22 cellular contexts compared by ENCODE assay signal in the genomic region with DNA sequence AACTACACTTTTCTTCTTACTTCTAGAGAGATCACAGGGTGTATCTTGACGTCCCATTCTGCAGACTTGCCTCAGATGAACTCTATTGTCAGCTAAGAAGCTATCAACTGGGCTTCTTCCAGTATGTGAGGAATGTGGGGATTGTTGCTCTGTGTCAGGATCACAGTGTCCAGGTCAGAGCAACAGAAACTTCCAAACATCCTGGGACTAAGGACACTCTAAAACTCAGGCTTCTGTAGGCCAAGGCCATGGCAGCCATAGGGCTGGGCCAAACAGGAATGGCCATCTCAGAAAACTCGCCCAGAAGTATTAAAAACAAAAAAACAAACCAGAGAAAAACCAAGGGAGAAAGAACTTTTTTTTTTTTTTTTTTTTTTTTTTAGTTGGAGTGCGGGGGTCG.
"Had no signal": no experiment of that assay in that cellular context is flagged by ENCODE, and none has a peak within 500 bp of the region (broad histone marks: within the 10 kb centered on the region; RNA-seq: fewer than 3 reads in every experiment).

No MANE protein-coding gene starts in this region.

- H3K27me3 Mint-ChIP-seq: memory B cell; progenitor cell of endocrine pancreas; stimulated activated naive B cell treated with anti-CD40 and anti-IgM and Interleukin-4, amounts not matched to agents 10 μg/mL and 1 μg/mL and 100 μg/mL, for 72 hours; stimulated activated naive CD8-positive, alpha-beta T cell treated with anti-CD3 and anti-CD28 coated beads, Interleukin-15, amount 100 ng/mL, for 72 hours had no signal

- H3K27ac Mint-ChIP-seq: memory B cell; naive thymus-derived CD4-positive, alpha-beta T cell; progenitor cell of endocrine pancreas; stimulated activated naive B cell treated with anti-CD40 and anti-IgM and Interleukin-4, amounts not matched to agents 10 μg/mL and 1 μg/mL and 100 μg/mL, for 72 hours; stimulated activated naive CD8-positive, alpha-beta T cell treated with anti-CD3 and anti-CD28 coated beads, Interleukin-15, amount 100 ng/mL, for 72 hours had no signal

- H3K4me1 Mint-ChIP-seq: central memory CD8-positive, alpha-beta T cell; memory B cell; naive thymus-derived CD4-positive, alpha-beta T cell; stimulated activated naive CD8-positive, alpha-beta T cell treated with anti-CD3 and anti-CD28 coated beads, Interleukin-15, amount 100 ng/mL, for 72 hours had no signal

- DNase-seq: cortex of kidney; dorsolateral prefrontal cortex; effector CD8-positive, alpha-beta T cell; foreskin fibroblast; islet precursor cell; lower lobe of right lung; naive thymus-derived CD4-positive, alpha-beta T cell; pancreas; right lobe of liver; stimulated activated CD4-positive, alpha-beta T cell treated with anti-CD3 and anti-CD28 coated beads, Interleukin-2, amount 100 ng/mL, for 24 hours; stimulated activated CD4-positive, alpha-beta T cell treated with anti-CD3 and anti-CD28 coated beads, Interleukin-4, amount 100 ng/mL, for 4 hours; stimulated activated naive B cell treated with anti-CD40 and anti-IgM and Interleukin-4, amounts not matched to agents 10 μg/mL and 1 μg/mL and 100 μg/mL, for 72 hours; stimulated activated naive CD8-positive, alpha-beta T cell treated with anti-CD3 and anti-CD28 coated beads, Interleukin-15, amount 100 ng/mL, for 72 hours; transverse colon had no signal

- H3K36me3 Mint-ChIP-seq: memory B cell; stimulated activated naive B cell treated with anti-CD40 and anti-IgM and Interleukin-4, amounts not matched to agents 10 μg/mL and 1 μg/mL and 100 μg/mL, for 72 hours had no signal

- H3K4me3 ChIP-seq: dorsolateral prefrontal cortex, gastroesophageal sphincter, lower lobe of right lung, pancreas, right lobe of liver, skin epidermis, thoracic aorta, transverse colon had no signal

- H3K27me3 ChIP-seq: gastroesophageal sphincter, pancreas, right lobe of liver, transverse colon had no signal

- H3K36me3 ChIP-seq: gastroesophageal sphincter, lower lobe of right lung, pancreas, right lobe of liver, thoracic aorta, transverse colon had no signal

- H3K27ac ChIP-seq: dorsolateral prefrontal cortex, gastroesophageal sphincter, lower lobe of right lung, pancreas, right lobe of liver, skin epidermis, thoracic aorta, transverse colon had no signal

- ATAC-seq: esophagus mucosa; gastroesophageal sphincter; left lobe of liver; lower lobe of right lung; naive thymus-derived CD4-positive, alpha-beta T cell; pancreas; stimulated activated naive B cell treated with anti-CD40 and anti-IgM and Interleukin-4, amounts not matched to agents 10 μg/mL and 1 μg/mL and 100 μg/mL, for 72 hours; stimulated activated naive CD8-positive, alpha-beta T cell treated with anti-CD3 and anti-CD28 coated beads, Interleukin-15, amount 100 ng/mL, for 72 hours had no signal

- H3K4me1 ChIP-seq: lower lobe of right lung, pancreas, right lobe of liver had no signal

- H3K4me3 Mint-ChIP-seq: central memory CD8-positive, alpha-beta T cell; memory B cell; naive thymus-derived CD4-positive, alpha-beta T cell; stimulated activated naive B cell treated with anti-CD40 and anti-IgM and Interleukin-4, amounts not matched to agents 10 μg/mL and 1 μg/mL and 100 μg/mL, for 72 hours; stimulated activated naive CD8-positive, alpha-beta T cell treated with anti-CD3 and anti-CD28 coated beads, Interleukin-15, amount 100 ng/mL, for 72 hours had no signal

- H3K9me3 ChIP-seq: gastroesophageal sphincter, lower lobe of right lung, pancreas, right lobe of liver, thoracic aorta, transverse colon had no signal

- H3K9me3 Mint-ChIP-seq: central memory CD8-positive, alpha-beta T cell; naive thymus-derived CD4-positive, alpha-beta T cell; stimulated activated naive B cell treated with anti-CD40 and anti-IgM and Interleukin-4, amounts not matched to agents 10 μg/mL and 1 μg/mL and 100 μg/mL, for 72 hours; stimulated activated naive CD8-positive, alpha-beta T cell treated with anti-CD3 and anti-CD28 coated beads, Interleukin-15, amount 100 ng/mL, for 72 hours had no signal
